23 cellular contexts compared by ENCODE assay signal in the genomic region with DNA sequence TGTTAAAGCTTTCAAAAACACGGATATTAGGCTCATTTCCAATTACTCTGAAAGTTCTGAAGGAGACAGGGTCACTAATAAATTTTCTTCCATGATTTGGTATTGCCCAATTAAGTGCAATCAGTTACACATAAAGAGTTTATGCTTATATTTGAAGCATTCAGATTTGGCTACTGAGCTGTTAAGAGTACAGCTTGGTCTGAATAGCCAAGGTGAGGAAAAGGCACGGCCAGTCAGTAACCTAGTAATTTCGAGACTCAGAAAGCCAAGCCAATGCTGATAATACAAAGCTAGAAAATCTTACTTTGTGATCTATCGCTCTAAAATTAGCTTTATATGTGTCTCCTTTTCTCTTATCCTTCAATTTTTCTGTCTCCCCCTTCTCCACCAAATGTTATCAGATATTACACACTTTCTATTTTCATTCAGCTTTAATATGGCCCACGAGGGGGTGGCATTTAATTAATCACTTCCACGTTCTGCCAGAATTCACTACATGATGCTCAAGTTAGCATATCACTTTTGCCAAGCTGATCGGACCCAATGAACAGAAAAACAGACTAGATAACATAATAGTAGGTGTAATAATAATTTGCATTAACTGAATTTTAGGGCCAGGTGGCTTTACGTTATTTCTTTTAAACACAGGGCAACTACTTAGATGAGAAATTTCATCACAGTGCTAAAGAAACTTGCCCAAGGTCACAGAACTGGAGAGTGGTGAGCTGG.
"Had no signal": no experiment of that assay in that cellular context is flagged by ENCODE, and none has a peak within 500 bp of the region (broad histone marks: within the 10 kb centered on the region; RNA-seq: fewer than 3 reads in every experiment).

No MANE protein-coding gene starts in this region.

- DNase-seq: activated CD4-positive, alpha-beta memory T cell treated with anti-CD3 and anti-CD28 coated beads for 36 hours; activated CD4-positive, alpha-beta T cell treated with anti-CD3 and anti-CD28 coated beads, Interleukin-2, amount 10 ng/mL, durations not matched to agents 7 days and 5 days; activated CD4-positive, CD25-positive, alpha-beta regulatory T cell; activated gamma-delta T cell treated with Interleukin-2 at 50 U/mL for 16 hours; activated naive CD4-positive, alpha-beta T cell treated with anti-CD3 and anti-CD28 coated beads, Interleukin-2, amount 10 ng/mL, durations not matched to agents 7 days and 5 days; activated naive CD8-positive, alpha-beta T cell treated with anti-CD3 and anti-CD28 coated beads for 36 hours; activated T-cell treated with anti-CD3 and anti-CD28 coated beads for 4 hours; activated T-cell treated with anti-CD3 and anti-CD28 coated beads, Interleukin-2, amount 50 U/mL, for 48 hours; anterior cingulate cortex; caudate nucleus; NCI-H1092; NCI-H1417; NCI-H1930; NCI-H2171 treated with DMSO at 0.1 percent for 48 hours; NCI-H226; NCI-H526; NCI-H82; PC-3; SIG-M5; T-helper 17 cell; T-helper 9 cell had no signal

- H3K27me3 Mint-ChIP-seq: activated CD4-positive, alpha-beta T cell treated with anti-CD3 and anti-CD28 coated beads, Interleukin-2, amount 10 ng/mL, durations not matched to agents 7 days and 5 days; activated naive CD4-positive, alpha-beta T cell treated with anti-CD3 and anti-CD28 coated beads, Interleukin-2, amount 10 ng/mL, durations not matched to agents 7 days and 5 days; activated naive CD8-positive, alpha-beta T cell treated with anti-CD3 and anti-CD28 coated beads for 36 hours had no signal

- H3K4me1 ChIP-seq: breast epithelium had no signal

- H3K36me3 Mint-ChIP-seq: activated CD4-positive, alpha-beta memory T cell treated with anti-CD3 and anti-CD28 coated beads for 36 hours; activated naive CD4-positive, alpha-beta T cell treated with anti-CD3 and anti-CD28 coated beads, Interleukin-2, amount 10 ng/mL, durations not matched to agents 7 days and 5 days; activated naive CD8-positive, alpha-beta T cell treated with anti-CD3 and anti-CD28 coated beads for 36 hours had no signal

- H3K4me1 Mint-ChIP-seq: activated CD4-positive, alpha-beta T cell treated with anti-CD3 and anti-CD28 coated beads, Interleukin-2, amount 10 ng/mL, durations not matched to agents 7 days and 5 days; activated naive CD4-positive, alpha-beta T cell treated with anti-CD3 and anti-CD28 coated beads, Interleukin-2, amount 10 ng/mL, durations not matched to agents 7 days and 5 days; T-helper 17 cell had no signal

- H3K27me3 ChIP-seq: breast epithelium had no signal

- ATAC-seq: PC-3, T-helper 17 cell had no signal

- H3K9me3 Mint-ChIP-seq: activated CD4-positive, alpha-beta memory T cell treated with anti-CD3 and anti-CD28 coated beads for 36 hours; activated CD4-positive, alpha-beta T cell treated with anti-CD3 and anti-CD28 coated beads, Interleukin-2, amount 10 ng/mL, durations not matched to agents 7 days and 5 days; activated naive CD4-positive, alpha-beta T cell treated with anti-CD3 and anti-CD28 coated beads, Interleukin-2, amount 10 ng/mL, durations not matched to agents 7 days and 5 days; activated naive CD8-positive, alpha-beta T cell treated with anti-CD3 and anti-CD28 coated beads for 36 hours; activated T-helper 2 cell treated with anti-CD3 and anti-CD28 coated beads, Interferon-gamma antibody, Interleukin-2, Interleukin-4, amounts not matched to agents 10 μg/mL and 5 μg/mL and 100 μg/mL, durations not matched to agents 14 hours and 24 hours and 36 hours had no signal

- H3K27ac ChIP-seq: breast epithelium had no signal

- H3K4me3 ChIP-seq: breast epithelium had no signal

- H3K36me3 ChIP-seq: breast epithelium had no signal

- H3K27ac Mint-ChIP-seq: activated CD4-positive, alpha-beta memory T cell treated with anti-CD3 and anti-CD28 coated beads for 36 hours; activated CD4-positive, alpha-beta T cell treated with anti-CD3 and anti-CD28 coated beads, Interleukin-2, amount 10 ng/mL, durations not matched to agents 7 days and 5 days; activated naive CD4-positive, alpha-beta T cell treated with anti-CD3 and anti-CD28 coated beads, Interleukin-2, amount 10 ng/mL, durations not matched to agents 7 days and 5 days; activated naive CD8-positive, alpha-beta T cell treated with anti-CD3 and anti-CD28 coated beads for 36 hours; activated T-helper 2 cell treated with anti-CD3 and anti-CD28 coated beads, Interferon-gamma antibody, Interleukin-2, Interleukin-4, amounts not matched to agents 10 μg/mL and 5 μg/mL and 100 μg/mL, durations not matched to agents 14 hours and 24 hours and 36 hours; T-helper 17 cell had no signal

- H3K4me3 Mint-ChIP-seq: activated CD4-positive, alpha-beta memory T cell treated with anti-CD3 and anti-CD28 coated beads for 36 hours; activated CD4-positive, alpha-beta T cell treated with anti-CD3 and anti-CD28 coated beads, Interleukin-2, amount 10 ng/mL, durations not matched to agents 7 days and 5 days; activated naive CD4-positive, alpha-beta T cell treated with anti-CD3 and anti-CD28 coated beads, Interleukin-2, amount 10 ng/mL, durations not matched to agents 7 days and 5 days; activated naive CD8-positive, alpha-beta T cell treated with anti-CD3 and anti-CD28 coated beads for 36 hours; T-helper 17 cell had no signal
